ENCODE assay signal across 8 cellular contexts in genomic region chr1:55215194-55216021, GRCh38. TPM values are rescaled to one million over a fixed set of nuclear protein-coding genes. Genes with fewer than 3 reads are reported as not detected.
A peak's percentile ranks its signal among the peaks of the same experiment; 100 is the strongest.
DNase-seq lines count a peak whose midpoint lies in the region; ATAC-seq lines count a peak whose summit lies in the region.

Gene USP24, minus strand, starts transcription at chr1:55215364. Its CDS starts 251 bp downstream, at chr1:55215113.

- whole genome bisulfite sequencing in esophagus, 2 donors = 0% methylated on average over 82 to 96 of the region's 96 CpGs

- H3K4me1 Mint-ChIP-seq in activated T-cell treated with anti-CD3 and anti-CD28 coated beads, Interleukin-2, amount 50 U/mL, for 24 hours (ENCODE audit: low read depth) = peaks cover 65% of the 10 kb centered on the region

- peak within 1 kb of the TSS; percentile 98 for H3K27ac Mint-ChIP-seq in activated T-cell treated with anti-CD3 and anti-CD28 coated beads, Interleukin-2, amount 50 U/mL, for 24 hours

- H3K27ac ChIP-seq in esophagus (ENCODE audit: low read depth in 2 of 2, low read length in 1 of 2) (peak within 1 kb of the TSS; percentile 91 to 98), muscle layer of colon (ENCODE audit: low read depth, low read length) (peak within 1 kb of the TSS; percentile 89)

- H3K36me3 ChIP-seq in esophagus (ENCODE audit: control insufficient read depth in 2 of 2, insufficient read depth in 2 of 2, low read length in 1 of 2) (no peaks in the 10 kb centered on the region), muscle layer of colon (ENCODE audit: insufficient read depth, low read length) (no peaks in the 10 kb centered on the region)

- H3K4me1 ChIP-seq in esophagus (ENCODE audit: control insufficient read depth in 2 of 2, insufficient read depth in 2 of 2, low read length in 1 of 2) (peaks cover 0 to 3% of the 10 kb centered on the region in 2 donors), muscle layer of colon (ENCODE audit: insufficient read depth, low read length) (peaks cover 42% of the 10 kb centered on the region)

- H3K27me3 ChIP-seq in esophagus (ENCODE audit: control insufficient read depth in 1 of 2, insufficient read depth in 2 of 2, low read length in 2 of 2) = no peaks in the 10 kb centered on the region
- no peaks in the 10 kb centered on the region for H3K27me3 ChIP-seq in muscle layer of colon (ENCODE audit: control insufficient read depth in 1 of 2, insufficient read depth in 2 of 2, low read length in 2 of 2)

- no peaks in the 10 kb centered on the region for H3K27me3 Mint-ChIP-seq in activated T-cell treated with anti-CD3 and anti-CD28 coated beads, Interleukin-2, amount 50 U/mL, for 24 hours

- H3K9me3 ChIP-seq in esophagus (ENCODE audit: control insufficient read depth in 2 of 2, insufficient read depth in 1 of 2, low read depth in 1 of 2, low read length in 1 of 2) = no peaks in the 10 kb centered on the region
- no peaks in the 10 kb centered on the region for H3K9me3 ChIP-seq in muscle layer of colon (ENCODE audit: low read length)

- peak within 1 kb of the TSS; percentile 90 for H3K4me3 Mint-ChIP-seq in activated T-cell treated with anti-CD3 and anti-CD28 coated beads, Interleukin-2, amount 50 U/mL, for 24 hours

- DNase-seq in D341Med (ENCODE audit: low spot score) (peak; percentile 92), HT-29 (ENCODE audit: low spot score) (peak; percentile 76), OCI-M1 (lab: John Stamatoyannopoulos, UW) (peak; percentile 79)
- peak; percentile 87 for DNase-seq in activated T-cell treated with anti-CD3 and anti-CD28 coated beads, Interleukin-2, amount 50 U/mL, for 24 hours
- peak; percentile 37 for DNase-seq in stimulated activated CD8-positive, alpha-beta memory T cell treated with anti-CD3 and anti-CD28 coated beads, Interleukin-7, amount 100 ng/mL, for 24 hours (ENCODE audit: low read depth)

- ATAC-seq in GM21360 (IDR thresholded peaks at IDR 0.05; ENCODE audit: unreplicated experiment) = peak; percentile 71

- no peaks in the 10 kb centered on the region for H3K9me3 Mint-ChIP-seq in activated T-cell treated with anti-CD3 and anti-CD28 coated beads, Interleukin-2, amount 50 U/mL, for 24 hours

- H3K4me3 ChIP-seq in esophagus (ENCODE audit: low read depth in 1 of 2, low read length in 2 of 2) = peak within 1 kb of the TSS; percentile 93 to 98
- peak within 1 kb of the TSS; percentile 86 to 93 for H3K4me3 ChIP-seq in muscle layer of colon (ENCODE audit: low read depth in 1 of 2, low read length in 2 of 2)

- H3K36me3 Mint-ChIP-seq in activated T-cell treated with anti-CD3 and anti-CD28 coated beads, Interleukin-2, amount 50 U/mL, for 24 hours (ENCODE audit: low read depth) = peaks cover 32% of the 10 kb centered on the region

- H3K9ac ChIP-seq in muscle layer of colon (ENCODE audit: low read length) = peak within 1 kb of the TSS; percentile 82

RNA-seq across cellular contexts. Expression of gene USP24, which starts in this region (rescaled TPM):
- total RNA-seq in HT-29 (2014; rRNA removed; shearing (Covaris generic)) = 27.2 and 28.4 TPM in 2 replicates
- 1 to 10 TPM; 7.4 to 7.6 TPM for polyA plus RNA-seq in esophagus

Comparison
In these comparisons a context has a peak if more than half of its experiments do, and no peak if none do; other contexts are left out.
1. Peak in every context shown above with its lines: DNase-seq, ATAC-seq, H3K4me3 ChIP-seq and H3K27ac ChIP-seq.
2. DNase-seq: peak in every context shown above with its lines; median percentile 92 in D341Med; 87 in activated T-cell treated with anti-CD3 and anti-CD28 coated beads, Interleukin-2, amount 50 U/mL, for 24 hours; 79 in OCI-M1; 76 in HT-29; 37 in stimulated activated CD8-positive, alpha-beta memory T cell treated with anti-CD3 and anti-CD28 coated beads, Interleukin-7, amount 100 ng/mL, for 24 hours.